In the genomic region with DNA sequence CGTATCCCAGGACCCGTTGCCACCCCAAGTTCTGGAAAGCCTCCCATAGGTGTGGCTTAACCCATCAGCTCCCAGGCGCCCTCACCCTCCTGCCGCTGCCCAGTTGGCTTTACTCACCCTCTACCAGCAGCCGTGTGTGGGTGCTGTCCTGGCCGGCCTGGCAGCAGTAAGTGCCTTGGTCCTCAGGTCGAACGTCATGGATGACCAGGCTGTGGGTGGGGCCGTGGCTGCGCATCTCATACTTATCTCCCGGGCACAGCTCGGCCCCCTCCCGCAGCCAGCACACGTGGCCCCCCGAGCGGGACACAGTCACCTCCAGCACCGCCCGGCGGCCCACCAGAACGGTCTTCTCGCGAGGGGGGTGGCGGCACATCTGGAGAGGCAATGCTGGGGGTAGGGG, we compare ENCODE assay signal across 8 cellular contexts. TPM values are rescaled to one million over a fixed set of nuclear protein-coding genes. Genes with fewer than 3 reads are reported as not detected.
A peak's percentile ranks its signal among the peaks of the same experiment; 100 is the strongest.
DNase-seq lines count a peak whose midpoint lies in the region; ATAC-seq and TF ChIP-seq lines count a peak whose summit lies in the region.

No MANE protein-coding gene starts in this region.

- no peaks in the 10 kb centered on the region for H3K9me3 Mint-ChIP-seq in chondrocyte (ENCODE audit: low read depth)

- H3K27ac Mint-ChIP-seq in chondrocyte (ENCODE audit: unreplicated experiment): no peak overlapping the region

- POLR2A ChIA-PET in BJ (lab: Charles Lee): interaction anchor here (0.6 kb wide), 1 partner anchor 325 kb away, joined by 6 read pairs; no protein-coding TSS in a partner anchor

- peaks cover 15% of the 10 kb centered on the region for H3K4me1 Mint-ChIP-seq in chondrocyte (ENCODE audit: low read depth)

- CTCF ChIA-PET in BJ (lab: Yijun Ruan, JAX): interaction anchor here (1.1 to 4.2 kb wide), 5 partner anchors 9 to 29 kb away, joined by 3 to 29 read pairs (median 4); no protein-coding TSS in a partner anchor

- no peak for ATAC-seq in HG03378 (IDR thresholded peaks at IDR 0.05; ENCODE audit: unreplicated experiment)
- no peak for ATAC-seq in GM18505 (IDR thresholded peaks at IDR 0.05; ENCODE audit: unreplicated experiment)

- no peaks in the 10 kb centered on the region for H3K27me3 ChIP-seq in BJ (ENCODE audit: control insufficient read depth, insufficient read depth, low read length)

- H3K4me3 Mint-ChIP-seq in chondrocyte (ENCODE audit: unreplicated experiment): peak overlapping the region; percentile 76

- H3K27me3 Mint-ChIP-seq in chondrocyte (ENCODE audit: low read depth): no peaks in the 10 kb centered on the region

- H3K36me3 ChIP-seq in BJ (ENCODE audit: control insufficient read depth, insufficient read depth, low read length): peaks cover 1% of the 10 kb centered on the region; the same call in 1 of the 2 replicates

- TF ChIP-seq CTCF in BJ (IDR thresholded peaks at IDR 0.05; ENCODE audit: insufficient read depth, low read depth, low read length) (no peak), chondrocyte (IDR thresholded peaks at IDR 0.05) (no peak)

- no peak for TF ChIP-seq POLR2A in GM18505 (IDR thresholded peaks at IDR 0.05; ENCODE audit: borderline replicate concordance, extremely low read depth, insufficient read depth, insufficient read length)

- DNase-seq in BJ (ENCODE audit: low read depth): no peak
- DNase-seq in LHCN-M2 (ENCODE audit: low read depth): peak; percentile 66
- DNase-seq in chondrocyte (ENCODE audit: low spot score): no peak
- DNase-seq in myocyte (ENCODE audit: low read depth): peak; percentile 67
- no peak for DNase-seq in HuH-7.5 (ENCODE audit: low spot score)
- DNase-seq in cerebellar nuclear complex (lab: John Stamatoyannopoulos, UW): no peak

- H3K4me3 ChIP-seq in BJ (ENCODE audit: low read depth, low read length): peak overlapping the region; percentile 78

- H3K36me3 Mint-ChIP-seq in chondrocyte (ENCODE audit: low read depth): peaks cover 11% of the 10 kb centered on the region

RNA-seq across cellular contexts. Expression of a gene that starts 7.6 kb away (rescaled TPM):
- 2.5 and 4.0 TPM in 2 replicates for polyA plus RNA-seq in BJ (2011; rRNA removed)
- 1.2 and 1.9 TPM in 2 replicates for polyA minus RNA-seq in BJ (2011; rRNA and poly(A)+ RNA removed)
- total RNA-seq in LHCN-M2 (2014; rRNA removed): 4.2 and 4.4 TPM in 2 replicates
- 2.7 TPM for polyA plus RNA-seq in LHCN-M2 (2012)
- total RNA-seq in chondrocyte: 3.6 to 6.1 TPM (median 4.8 TPM) in 3 replicates
- total RNA-seq in myocyte: 5.8 and 9.0 TPM in 2 replicates
- 4.5 TPM for polyA plus RNA-seq in myocyte (2012)

RNA-seq across cellular contexts. Expression of a gene that starts 7.8 kb away (rescaled TPM):
- 65.0 and 119 TPM in 2 replicates for polyA plus RNA-seq in BJ (2011; rRNA removed)
- polyA minus RNA-seq in BJ (2011; rRNA and poly(A)+ RNA removed): 19.2 and 21.0 TPM in 2 replicates
- 246 and 264 TPM in 2 replicates for total RNA-seq in LHCN-M2 (2014; rRNA removed)
- polyA plus RNA-seq in LHCN-M2 (2012): 100.0 TPM
- total RNA-seq in chondrocyte: 273 to 276 TPM (median 273 TPM) in 3 replicates
- 382 and 388 TPM in 2 replicates for total RNA-seq in myocyte
- polyA plus RNA-seq in myocyte (2012): 301 TPM

RNA-seq across cellular contexts. Expression of a gene that starts 19.9 kb away (rescaled TPM):
- polyA plus RNA-seq in BJ (2011; rRNA removed): 47.2 and 75.9 TPM in 2 replicates
- 60.4 and 78.7 TPM in 2 replicates for polyA minus RNA-seq in BJ (2011; rRNA and poly(A)+ RNA removed)
- 62.1 and 69.0 TPM in 2 replicates for total RNA-seq in LHCN-M2 (2014; rRNA removed)
- 76.6 TPM for polyA plus RNA-seq in LHCN-M2 (2012)
- total RNA-seq in chondrocyte: 103 to 143 TPM (median 111 TPM) in 3 replicates
- total RNA-seq in myocyte: 159 and 173 TPM in 2 replicates
- polyA plus RNA-seq in myocyte (2012): 139 TPM

RNA-seq across cellular contexts. Expression of a gene that starts 20.7 kb away (rescaled TPM):
- polyA plus RNA-seq in BJ (2011; rRNA removed): 0.94 and 1.5 TPM in 2 replicates
- 0.38 and 0.57 TPM in 2 replicates for polyA minus RNA-seq in BJ (2011; rRNA and poly(A)+ RNA removed)
- total RNA-seq in LHCN-M2 (2014; rRNA removed): not detected in 2 replicates
- 0.12 TPM for polyA plus RNA-seq in LHCN-M2 (2012)
- 1.0 to 2.7 TPM (median 1.7 TPM) in 3 replicates for total RNA-seq in chondrocyte
- 0.48 and 0.62 TPM in 2 replicates for total RNA-seq in myocyte
- polyA plus RNA-seq in myocyte (2012): 1.7 TPM

RNA-seq across cellular contexts. Expression of a gene that starts 37.1 kb away (rescaled TPM):
- 0.04 and 0.09 TPM in 2 replicates for polyA plus RNA-seq in BJ (2011; rRNA removed)
- 0.09 TPM in 1 of 2 replicates, not detected in the other for polyA minus RNA-seq in BJ (2011; rRNA and poly(A)+ RNA removed)
- total RNA-seq in LHCN-M2 (2014; rRNA removed) (not detected in 2 replicates), chondrocyte (0.15 TPM in 2 of 3 replicates, not detected in the other), myocyte (0.29 and 0.31 TPM in 2 replicates)
- polyA plus RNA-seq in LHCN-M2 (2012): 0.04 TPM
- polyA plus RNA-seq in myocyte (2012): 0.20 TPM

Comparison
In these comparisons a context has a peak if more than half of its experiments do, and no peak if none do; other contexts are left out.
1. DNase-seq: peak in LHCN-M2 (single experiment) and myocyte (single experiment); none in BJ (single experiment), chondrocyte (single experiment), HuH-7.5 (single experiment) and cerebellar nuclear complex (0 of 2).